In the genomic region with DNA sequence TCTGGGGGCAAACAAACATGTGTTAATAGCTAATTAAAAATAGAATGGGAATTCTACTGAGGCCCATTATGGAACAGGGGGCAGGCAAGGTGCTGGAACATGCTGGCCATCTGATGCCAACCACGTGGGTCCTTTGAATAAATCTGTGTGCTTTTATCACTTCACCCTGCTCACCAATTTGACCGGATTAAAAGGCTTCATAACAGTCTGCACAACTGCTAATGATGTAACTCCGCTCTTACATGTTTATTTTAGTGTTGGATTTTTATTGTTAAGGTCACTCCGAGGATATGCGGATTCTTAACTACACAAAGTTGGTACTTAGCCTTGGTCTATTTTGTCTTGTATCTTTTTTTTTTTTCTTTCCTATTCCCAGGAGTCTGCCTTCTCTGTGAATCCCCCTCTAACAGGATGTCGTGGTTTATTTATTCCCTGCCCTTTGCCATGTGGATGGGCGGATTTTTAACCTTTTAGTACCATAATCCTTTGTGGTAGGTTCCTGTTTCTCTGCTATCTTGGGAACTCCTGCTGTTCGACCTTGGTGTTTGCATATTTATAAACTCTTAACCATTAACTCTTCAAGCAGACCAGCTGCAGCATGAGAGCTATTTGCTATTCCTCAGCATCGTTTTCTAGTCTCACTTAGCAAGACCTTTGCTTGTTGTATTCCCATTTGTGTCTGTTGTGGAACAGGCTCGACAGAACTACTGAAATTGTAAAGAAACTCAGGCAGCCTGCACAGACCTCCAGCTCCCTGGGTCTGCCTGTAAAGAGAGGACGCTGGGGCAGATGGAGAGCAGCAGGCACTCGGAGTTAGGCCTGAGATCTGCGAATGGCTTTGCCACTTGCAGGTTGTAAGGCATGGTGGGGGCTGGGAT, we compare ENCODE assay signal across 10 cellular contexts. TPM values are rescaled to one million over a fixed set of nuclear protein-coding genes. Genes with fewer than 3 reads are reported as not detected.
DNase-seq lines count a peak whose midpoint lies in the region; ATAC-seq and TF ChIP-seq lines count a peak whose summit lies in the region.
"Had no signal": no experiment of that assay in that cellular context is flagged by ENCODE, and none has a peak within 500 bp of the region (broad histone marks: within the 10 kb centered on the region; RNA-seq: fewer than 3 reads in every experiment).

No MANE protein-coding gene starts in this region.

- peak overlapping the region; percentile 47 for H3K27ac Mint-ChIP-seq in chondrocyte (ENCODE audit: unreplicated experiment)

- 59% methylated on average over 11 of the region's 13 CpGs for WGBS in HUES64

- DNase-seq in chondrocyte (ENCODE audit: low spot score) (no peak), NCI-H1930 (lab: John Stamatoyannopoulos, UW) (no peak)
- DNase-seq in activated CD8-positive, alpha-beta memory T cell treated with anti-CD3 and anti-CD28 coated beads, Interleukin-2, amount 50 U/mL, for 4 hours: no peak
- DNase-seq: activated CD4-positive, alpha-beta T cell treated with anti-CD3 and anti-CD28 coated beads, Interleukin-2, amount 50 U/mL, for 1 hour; NCI-H446 treated with DMSO at 0.1 percent for 48 hours had no signal

- no peaks in the 10 kb centered on the region for H4K20me1 ChIP-seq in neural cell (ENCODE audit: insufficient read depth)

- H3K27ac ChIP-seq in HUES64 (ENCODE audit: low read depth, low read length) (peak overlapping the region; percentile 3; the same call in 1 of the 2 replicates), neural cell (ENCODE audit: low read length) (peak overlapping the region; percentile 62)

- no peak overlapping the region for H3K4me3 Mint-ChIP-seq in chondrocyte (ENCODE audit: unreplicated experiment)

- peaks cover 9% of the 10 kb centered on the region for H3F3A ChIP-seq in neural cell (ENCODE audit: insufficient read depth, low read length, poor library complexity, severe bottlenecking)

- no peaks in the 10 kb centered on the region for H3K27me3 Mint-ChIP-seq in chondrocyte (ENCODE audit: low read depth)

- H3K4me3 ChIP-seq in HUES64 (ENCODE audit: low read length) (no peak overlapping the region), neural cell (ENCODE audit: low read length) (peak overlapping the region; percentile 12)

- H3K9me3 Mint-ChIP-seq in chondrocyte (ENCODE audit: low read depth): no peaks in the 10 kb centered on the region

- no peaks in the 10 kb centered on the region for H3K9me2 ChIP-seq in neural cell (ENCODE audit: insufficient read depth, low read length)

- ATAC-seq in GM19397 (IDR thresholded peaks at IDR 0.05; ENCODE audit: unreplicated experiment): peak; percentile 62
- ATAC-seq in HG03280 (IDR thresholded peaks at IDR 0.05; ENCODE audit: unreplicated experiment): no peak
- ATAC-seq in GM21381 (IDR thresholded peaks at IDR 0.05; ENCODE audit: unreplicated experiment): no peak

- no peak for TF ChIP-seq EP300 in neural cell (conservative IDR thresholded peaks at IDR 0.05; ENCODE audit: poor library complexity, severe bottlenecking)

- no peak overlapping the region for H3K4me2 ChIP-seq in neural cell (ENCODE audit: low read length)

- H3K27me3 ChIP-seq in HUES64 (ENCODE audit: insufficient read depth, low read length) (no peaks in the 10 kb centered on the region), neural cell (ENCODE audit: insufficient read depth, low read depth, low read length) (no peaks in the 10 kb centered on the region)

- H3K9me3 ChIP-seq in HUES64 (ENCODE audit: insufficient read depth, low read depth, low read length) (no peaks in the 10 kb centered on the region), neural cell (ENCODE audit: low read length) (no peaks in the 10 kb centered on the region)

- no peak for TF ChIP-seq RAD21 in neural cell (conservative IDR thresholded peaks at IDR 0.05)

- H3K36me3 ChIP-seq in HUES64 (ENCODE audit: insufficient read depth, low read length) (no peaks in the 10 kb centered on the region), neural cell (ENCODE audit: insufficient read depth, low read length) (peaks cover 4% of the 10 kb centered on the region)

- no peak overlapping the region for H2AFZ ChIP-seq in neural cell (ENCODE audit: low read depth, low read length)

- TF ChIP-seq CTCF in chondrocyte (IDR thresholded peaks at IDR 0.05) (peak; percentile 16), neural cell (IDR thresholded peaks at IDR 0.05; ENCODE audit: poor library complexity, severe bottlenecking) (no peak)

- peaks cover 3% of the 10 kb centered on the region for H3K36me3 Mint-ChIP-seq in chondrocyte (ENCODE audit: low read depth)

- H3K4me1 ChIP-seq in HUES64 (ENCODE audit: insufficient read depth, low read length): peaks cover 20% of the 10 kb centered on the region

- H3K4me1 Mint-ChIP-seq in chondrocyte (ENCODE audit: low read depth): peaks cover 10% of the 10 kb centered on the region

- peaks cover 36% of the 10 kb centered on the region for H3K79me2 ChIP-seq in neural cell (replicated peaks; ENCODE audit: insufficient read depth, low read length)

- H3K9ac ChIP-seq in HUES64 (ENCODE audit: low read depth, low read length) (no peak overlapping the region), neural cell (ENCODE audit: low read length) (peak overlapping the region; percentile 32)

TF ChIP-seq in neural cell, 6 proteins besides CTCF, POLR2A, EP300 and RAD21:
- TF ChIP-seq TAF1 (IDR thresholded peaks at IDR 0.05; ENCODE audit: low read depth) (no peak), SMC3 (conservative IDR thresholded peaks at IDR 0.05; ENCODE audit: poor library complexity) (no peak), MXI1 (conservative IDR thresholded peaks at IDR 0.05; ENCODE audit: poor library complexity, severe bottlenecking) (no peak), EZH2 (IDR thresholded peaks at IDR 0.05; ENCODE audit: borderline replicate concordance, insufficient read depth, low read length, poor library complexity, severe bottlenecking) (no peak), POLR2AphosphoS5 (IDR thresholded peaks at IDR 0.05) (no peak)
- TF ChIP-seq, protein P1, sequence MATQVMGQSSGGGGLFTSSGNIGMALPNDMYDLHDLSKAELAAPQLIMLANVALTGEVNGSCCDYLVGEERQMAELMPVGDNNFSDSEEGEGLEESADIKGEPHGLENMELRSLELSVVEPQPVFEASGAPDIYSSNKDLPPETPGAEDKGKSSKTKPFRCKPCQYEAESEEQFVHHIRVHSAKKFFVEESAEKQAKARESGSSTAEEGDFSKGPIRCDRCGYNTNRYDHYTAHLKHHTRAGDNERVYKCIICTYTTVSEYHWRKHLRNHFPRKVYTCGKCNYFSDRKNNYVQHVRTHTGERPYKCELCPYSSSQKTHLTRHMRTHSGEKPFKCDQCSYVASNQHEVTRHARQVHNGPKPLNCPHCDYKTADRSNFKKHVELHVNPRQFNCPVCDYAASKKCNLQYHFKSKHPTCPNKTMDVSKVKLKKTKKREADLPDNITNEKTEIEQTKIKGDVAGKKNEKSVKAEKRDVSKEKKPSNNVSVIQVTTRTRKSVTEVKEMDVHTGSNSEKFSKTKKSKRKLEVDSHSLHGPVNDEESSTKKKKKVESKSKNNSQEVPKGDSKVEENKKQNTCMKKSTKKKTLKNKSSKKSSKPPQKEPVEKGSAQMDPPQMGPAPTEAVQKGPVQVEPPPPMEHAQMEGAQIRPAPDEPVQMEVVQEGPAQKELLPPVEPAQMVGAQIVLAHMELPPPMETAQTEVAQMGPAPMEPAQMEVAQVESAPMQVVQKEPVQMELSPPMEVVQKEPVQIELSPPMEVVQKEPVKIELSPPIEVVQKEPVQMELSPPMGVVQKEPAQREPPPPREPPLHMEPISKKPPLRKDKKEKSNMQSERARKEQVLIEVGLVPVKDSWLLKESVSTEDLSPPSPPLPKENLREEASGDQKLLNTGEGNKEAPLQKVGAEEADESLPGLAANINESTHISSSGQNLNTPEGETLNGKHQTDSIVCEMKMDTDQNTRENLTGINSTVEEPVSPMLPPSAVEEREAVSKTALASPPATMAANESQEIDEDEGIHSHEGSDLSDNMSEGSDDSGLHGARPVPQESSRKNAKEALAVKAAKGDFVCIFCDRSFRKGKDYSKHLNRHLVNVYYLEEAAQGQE (IDR thresholded peaks at IDR 0.05; ENCODE audit: borderline replicate concordance): no peak

RNA-seq across cellular contexts. Expression of a gene that starts 38.0 kb away (rescaled TPM):
- 40.0 TPM for polyA plus RNA-seq in HUES64 (2013, experiment 1 of 2)
- polyA plus RNA-seq in HUES64 (2013, experiment 2 of 2): 35.8 TPM
- 18.2 to 25.8 TPM (median 19.1 TPM) in 3 replicates for total RNA-seq in chondrocyte
- 218 and 261 TPM in 2 replicates for polyA plus RNA-seq in neural cell
- polyA minus RNA-seq in neural cell: 723 and 816 TPM in 2 replicates
